ENCODE assay signal across 2 cellular contexts in the genomic region with DNA sequence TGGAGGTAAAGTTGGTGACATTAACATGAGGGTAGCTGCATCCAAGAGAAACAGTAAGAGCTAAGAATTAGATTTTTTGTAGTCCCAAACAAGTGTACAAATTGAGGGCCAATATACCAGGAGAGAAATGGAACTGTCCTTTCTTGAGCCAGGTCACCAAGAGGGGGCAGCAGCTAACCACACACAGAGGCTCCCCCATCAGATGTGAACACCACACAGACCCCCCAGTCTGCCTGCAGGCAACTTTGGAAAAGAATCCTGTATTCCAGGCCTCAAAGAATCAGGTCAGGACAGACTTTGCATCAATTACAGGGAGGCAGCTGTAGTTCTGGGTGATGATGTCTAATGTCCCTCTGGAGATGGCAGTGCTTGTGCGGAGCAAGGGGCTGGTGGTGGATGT.
TF ChIP-seq lines count a peak whose summit lies in the region.

No MANE protein-coding gene starts in this region.

TF ChIP-seq in WTC11, 78 proteins besides CTCF, POLR2A, EP300 and RAD21:
- TF ChIP-seq, protein P1, sequence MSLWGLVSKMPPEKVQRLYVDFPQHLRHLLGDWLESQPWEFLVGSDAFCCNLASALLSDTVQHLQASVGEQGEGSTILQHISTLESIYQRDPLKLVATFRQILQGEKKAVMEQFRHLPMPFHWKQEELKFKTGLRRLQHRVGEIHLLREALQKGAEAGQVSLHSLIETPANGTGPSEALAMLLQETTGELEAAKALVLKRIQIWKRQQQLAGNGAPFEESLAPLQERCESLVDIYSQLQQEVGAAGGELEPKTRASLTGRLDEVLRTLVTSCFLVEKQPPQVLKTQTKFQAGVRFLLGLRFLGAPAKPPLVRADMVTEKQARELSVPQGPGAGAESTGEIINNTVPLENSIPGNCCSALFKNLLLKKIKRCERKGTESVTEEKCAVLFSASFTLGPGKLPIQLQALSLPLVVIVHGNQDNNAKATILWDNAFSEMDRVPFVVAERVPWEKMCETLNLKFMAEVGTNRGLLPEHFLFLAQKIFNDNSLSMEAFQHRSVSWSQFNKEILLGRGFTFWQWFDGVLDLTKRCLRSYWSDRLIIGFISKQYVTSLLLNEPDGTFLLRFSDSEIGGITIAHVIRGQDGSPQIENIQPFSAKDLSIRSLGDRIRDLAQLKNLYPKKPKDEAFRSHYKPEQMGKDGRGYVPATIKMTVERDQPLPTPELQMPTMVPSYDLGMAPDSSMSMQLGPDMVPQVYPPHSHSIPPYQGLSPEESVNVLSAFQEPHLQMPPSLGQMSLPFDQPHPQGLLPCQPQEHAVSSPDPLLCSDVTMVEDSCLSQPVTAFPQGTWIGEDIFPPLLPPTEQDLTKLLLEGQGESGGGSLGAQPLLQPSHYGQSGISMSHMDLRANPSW (CRISPR knock-in tag; conservative IDR thresholded peaks at IDR 0.05; ENCODE audit: low read depth), result no peak
- TF ChIP-seq E2F5 (CRISPR knock-in tag; IDR thresholded peaks at IDR 0.05) (no peak), JAZF1 (CRISPR knock-in tag; IDR thresholded peaks at IDR 0.05) (no peak)
- TF ChIP-seq, protein P2, sequence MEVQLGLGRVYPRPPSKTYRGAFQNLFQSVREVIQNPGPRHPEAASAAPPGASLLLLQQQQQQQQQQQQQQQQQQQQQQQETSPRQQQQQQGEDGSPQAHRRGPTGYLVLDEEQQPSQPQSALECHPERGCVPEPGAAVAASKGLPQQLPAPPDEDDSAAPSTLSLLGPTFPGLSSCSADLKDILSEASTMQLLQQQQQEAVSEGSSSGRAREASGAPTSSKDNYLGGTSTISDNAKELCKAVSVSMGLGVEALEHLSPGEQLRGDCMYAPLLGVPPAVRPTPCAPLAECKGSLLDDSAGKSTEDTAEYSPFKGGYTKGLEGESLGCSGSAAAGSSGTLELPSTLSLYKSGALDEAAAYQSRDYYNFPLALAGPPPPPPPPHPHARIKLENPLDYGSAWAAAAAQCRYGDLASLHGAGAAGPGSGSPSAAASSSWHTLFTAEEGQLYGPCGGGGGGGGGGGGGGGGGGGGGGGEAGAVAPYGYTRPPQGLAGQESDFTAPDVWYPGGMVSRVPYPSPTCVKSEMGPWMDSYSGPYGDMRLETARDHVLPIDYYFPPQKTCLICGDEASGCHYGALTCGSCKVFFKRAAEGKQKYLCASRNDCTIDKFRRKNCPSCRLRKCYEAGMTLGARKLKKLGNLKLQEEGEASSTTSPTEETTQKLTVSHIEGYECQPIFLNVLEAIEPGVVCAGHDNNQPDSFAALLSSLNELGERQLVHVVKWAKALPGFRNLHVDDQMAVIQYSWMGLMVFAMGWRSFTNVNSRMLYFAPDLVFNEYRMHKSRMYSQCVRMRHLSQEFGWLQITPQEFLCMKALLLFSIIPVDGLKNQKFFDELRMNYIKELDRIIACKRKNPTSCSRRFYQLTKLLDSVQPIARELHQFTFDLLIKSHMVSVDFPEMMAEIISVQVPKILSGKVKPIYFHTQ (CRISPR knock-in tag; IDR thresholded peaks at IDR 0.05), result no peak
- TF ChIP-seq, protein P3, sequence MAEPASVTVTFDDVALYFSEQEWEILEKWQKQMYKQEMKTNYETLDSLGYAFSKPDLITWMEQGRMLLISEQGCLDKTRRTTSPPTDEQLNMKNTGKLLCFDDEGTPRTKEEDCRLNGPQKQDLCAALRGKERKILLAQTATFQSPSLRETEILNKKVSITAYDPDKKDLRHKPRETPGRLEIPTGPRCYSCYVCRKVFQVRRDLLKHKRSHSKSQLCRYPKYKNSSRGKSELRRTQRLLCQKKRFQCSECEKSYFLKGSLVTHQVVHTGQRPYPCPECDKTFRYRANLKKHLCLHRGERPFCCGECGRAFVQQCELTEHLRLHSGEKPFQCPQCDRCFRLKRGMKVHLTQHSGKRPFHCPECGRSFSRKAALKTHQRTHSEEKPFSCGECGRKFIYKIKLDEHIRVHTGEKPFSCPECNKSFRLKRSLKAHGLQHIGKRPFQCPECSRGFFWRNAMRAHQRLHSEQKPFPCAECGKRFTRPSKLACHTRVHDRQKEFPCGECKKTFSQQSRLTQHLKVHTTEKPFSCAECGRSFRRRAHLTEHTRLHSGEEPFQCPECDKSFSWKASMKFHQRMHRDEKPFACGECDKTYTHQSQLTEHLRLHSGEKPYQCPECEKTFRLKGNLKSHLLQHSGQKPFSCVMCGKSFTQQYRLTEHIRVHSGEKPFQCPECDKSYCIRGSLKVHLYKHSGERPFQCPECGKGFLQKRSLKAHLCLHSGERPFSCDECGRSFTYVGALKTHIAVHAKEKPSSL (CRISPR knock-in tag; conservative IDR thresholded peaks at IDR 0.05), result no peak
- TF ChIP-seq, protein P4, sequence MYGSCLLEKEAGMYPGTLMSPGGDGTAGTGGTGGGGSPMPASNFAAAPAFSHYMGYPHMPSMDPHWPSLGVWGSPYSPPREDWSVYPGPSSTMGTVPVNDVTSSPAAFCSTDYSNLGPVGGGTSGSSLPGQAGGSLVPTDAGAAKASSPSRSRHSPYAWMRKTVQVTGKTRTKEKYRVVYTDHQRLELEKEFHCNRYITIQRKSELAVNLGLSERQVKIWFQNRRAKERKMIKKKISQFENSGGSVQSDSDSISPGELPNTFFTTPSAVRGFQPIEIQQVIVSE (CRISPR knock-in tag; IDR thresholded peaks at IDR 0.05; ENCODE audit: borderline replicate concordance), result no peak
- TF ChIP-seq, protein P5, sequence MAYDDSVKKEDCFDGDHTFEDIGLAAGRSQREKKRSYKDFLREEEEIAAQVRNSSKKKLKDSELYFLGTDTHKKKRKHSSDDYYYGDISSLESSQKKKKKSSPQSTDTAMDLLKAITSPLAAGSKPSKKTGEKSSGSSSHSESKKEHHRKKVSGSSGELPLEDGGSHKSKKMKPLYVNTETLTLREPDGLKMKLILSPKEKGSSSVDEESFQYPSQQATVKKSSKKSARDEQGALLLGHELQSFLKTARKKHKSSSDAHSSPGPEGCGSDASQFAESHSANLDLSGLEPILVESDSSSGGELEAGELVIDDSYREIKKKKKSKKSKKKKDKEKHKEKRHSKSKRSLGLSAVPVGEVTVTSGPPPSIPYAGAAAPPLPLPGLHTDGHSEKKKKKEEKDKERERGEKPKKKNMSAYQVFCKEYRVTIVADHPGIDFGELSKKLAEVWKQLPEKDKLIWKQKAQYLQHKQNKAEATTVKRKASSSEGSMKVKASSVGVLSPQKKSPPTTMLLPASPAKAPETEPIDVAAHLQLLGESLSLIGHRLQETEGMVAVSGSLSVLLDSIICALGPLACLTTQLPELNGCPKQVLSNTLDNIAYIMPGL (CRISPR knock-in tag; IDR thresholded peaks at IDR 0.05), result no peak

TF ChIP-seq in liver, 16 proteins besides CTCF, POLR2A, EP300 and RAD21 (continued from another document):
- no peak for TF ChIP-seq REST (IDR thresholded peaks at IDR 0.05)
- no peak for TF ChIP-seq ZBTB33 (IDR thresholded peaks at IDR 0.05)
- TF ChIP-seq JUND (IDR thresholded peaks at IDR 0.05), result no peak
- no peak for TF ChIP-seq YY1 (IDR thresholded peaks at IDR 0.05)
- TF ChIP-seq HNF4A (conservative IDR thresholded peaks at IDR 0.05), result no peak
- no peak for TF ChIP-seq NR2F2 (IDR thresholded peaks at IDR 0.05)
- TF ChIP-seq FOXA2 (IDR thresholded peaks at IDR 0.05), result no peak
- TF ChIP-seq GABPA (IDR thresholded peaks at IDR 0.05 in 1 of 2, conservative IDR thresholded peaks at IDR 0.05 in 1 of 2), result no peak
- no peak for TF ChIP-seq ATF3 (IDR thresholded peaks at IDR 0.05)
